In genomic region chr9:34371886-34372597, GRCh38 we compare ENCODE assay signal across 1 cellular context.
TF ChIP-seq lines count a peak whose summit lies in the region.

No MANE protein-coding gene starts in this region.

TF ChIP-seq in H1, 55 proteins besides CTCF, POLR2A, EP300 and RAD21:
- TF ChIP-seq POU5F1 (IDR thresholded peaks at IDR 0.05; ENCODE audit: low read depth, low read length): no peak
- TF ChIP-seq CTBP2 (IDR thresholded peaks at IDR 0.05; ENCODE audit: borderline replicate concordance, insufficient read depth, insufficient read length, low read length): no peak
- TF ChIP-seq CHD2 (IDR thresholded peaks at IDR 0.05; ENCODE audit: low read length): no peak
- TF ChIP-seq TAF7 (optimal IDR thresholded peaks at IDR 0.05; ENCODE audit: borderline replicate concordance, low read depth, low read length): no peak
- TF ChIP-seq CEBPB (IDR thresholded peaks at IDR 0.05; ENCODE audit: low read depth, low read length): no peak
